Comparison of ENCODE assay signal across 8 cellular contexts in genomic region chr12:53054112-53054878, GRCh38. TPM values are rescaled to one million over a fixed set of nuclear protein-coding genes. Genes with fewer than 3 reads are reported as not detected.
DNase-seq lines count a peak whose midpoint lies in the region; ATAC-seq and TF ChIP-seq lines count a peak whose summit lies in the region.

No MANE protein-coding gene starts in this region.

- peaks cover 0 to 34% of the 10 kb centered on the region in 2 donors for H3K4me1 ChIP-seq in ascending aorta
- H3K4me1 ChIP-seq in right cardiac atrium (ENCODE audit: control insufficient read depth, insufficient read depth, low read length), result peaks cover 8% of the 10 kb centered on the region
- peaks cover 65% of the 10 kb centered on the region for H3K4me1 ChIP-seq in vagina

- H3K27ac ChIP-seq in ascending aorta (peak overlapping the region; percentile 98 to 99), right cardiac atrium (ENCODE audit: low read length) (peak overlapping the region; percentile 93), vagina (peak overlapping the region; percentile 96)

- H3K27me3 ChIP-seq in ascending aorta, result no peaks in the 10 kb centered on the region
- no peaks in the 10 kb centered on the region for H3K27me3 ChIP-seq in right cardiac atrium (ENCODE audit: control insufficient read depth, insufficient read depth)
- no peaks in the 10 kb centered on the region for H3K27me3 ChIP-seq in vagina

- H3K36me3 ChIP-seq in ascending aorta (peaks cover 35 to 56% of the 10 kb centered on the region in 2 donors), vagina (peaks cover 0 to 28% of the 10 kb centered on the region in 2 donors)

- H3K4me3 ChIP-seq in ascending aorta (peak overlapping the region; percentile 75 to 84), right cardiac atrium (ENCODE audit: low read length) (peak overlapping the region; percentile 6), vagina (peak overlapping the region; percentile 73 to 86)

- TF ChIP-seq POLR2A in vagina (IDR thresholded peaks at IDR 0.05), result peak in 1 of 2 donors; percentile 66

- TF ChIP-seq CTCF in GM10266 (IDR thresholded peaks at IDR 0.05; ENCODE audit: control insufficient read depth, insufficient read depth, low read depth, missing control alignments) (no peak), ascending aorta (IDR thresholded peaks at IDR 0.05) (no peak), vagina (IDR thresholded peaks at IDR 0.05) (no peak)

- no peaks in the 10 kb centered on the region for H3K9me3 ChIP-seq in ascending aorta
- no peaks in the 10 kb centered on the region for H3K9me3 ChIP-seq in right cardiac atrium (ENCODE audit: control insufficient read depth, low read length)
- no peaks in the 10 kb centered on the region for H3K9me3 ChIP-seq in vagina

- DNase-seq in GM10266 (ENCODE audit: extremely low spot score) (peak; percentile 94), NCI-H1417 treated with DMSO at 0.1 percent for 48 hours (lab: John Stamatoyannopoulos, UW) (peak; percentile 90), T-helper 1 cell (peak; percentile 90 to 94 (median 91)), ascending aorta (ENCODE audit: low spot score in 2 of 2) (peak; percentile 90 to 97), right cardiac atrium (peak; percentile 94 to 97 (median 97)), putamen (ENCODE audit: low spot score) (peak; percentile 96), vagina (ENCODE audit: extremely low spot score in 2 of 2) (no peak)

- intact Hi-C loops in ascending aorta (cut with DNase I), result no loop called here
- intact Hi-C loops in right cardiac atrium (cut with DNase I), result no loop called here
- intact Hi-C loops in vagina (cut with DNase I), result no loop called here

- WGBS in right cardiac atrium, result 19% methylated on average over 48 of the region's 48 CpGs

- ATAC-seq in HG02623 (IDR thresholded peaks at IDR 0.05; ENCODE audit: unreplicated experiment), result peak; percentile 89
- peak; percentile 66 to 68 for ATAC-seq in right cardiac atrium

RNA-seq across cellular contexts. Expression of gene TNS2, which starts 4.4 kb away (rescaled TPM):
- 608 TPM for total RNA-seq in ascending aorta
- 100 to 1,000 TPM; 104 to 145 (median 116) TPM for total RNA-seq in right cardiac atrium
- polyA plus RNA-seq in right cardiac atrium, result 155 TPM
- 235 TPM for total RNA-seq in vagina

RNA-seq across cellular contexts. Expression of gene SPRYD3, which starts 24.9 kb away (rescaled TPM):
- total RNA-seq in ascending aorta (48.6 TPM), right cardiac atrium (10 to 100 TPM; 40.8 to 59.6 (median 47.1) TPM), vagina (27.0 TPM)
- polyA plus RNA-seq in right cardiac atrium, result 29.4 TPM

RNA-seq across cellular contexts. Expression of gene IGFBP6, which starts 43.2 kb away (rescaled TPM):
- 1,664 TPM for total RNA-seq in ascending aorta
- 100 to 1,000 TPM in 3 of 4 donors, 10 to 100 TPM in 1; 49.7 to 178 (median 146) TPM for total RNA-seq in right cardiac atrium
- polyA plus RNA-seq in right cardiac atrium, result 130 TPM
- total RNA-seq in vagina, result 684 TPM

RNA-seq across cellular contexts. Expression of gene EIF4B, which starts 48.0 kb away (rescaled TPM):
- total RNA-seq in ascending aorta, result 181 TPM
- total RNA-seq in right cardiac atrium, result 100 to 1,000 TPM; 391 to 552 (median 433) TPM
- polyA plus RNA-seq in right cardiac atrium, result 65.5 TPM
- total RNA-seq in vagina, result 339 TPM

RNA-seq across cellular contexts. Expression of gene SOAT2, which starts 49.0 kb away (rescaled TPM):
- total RNA-seq in ascending aorta (not detected), right cardiac atrium (under 1 TPM in 2 of 4 donors, not detected in 2; 0.17 to 0.18 TPM), vagina (0.74 TPM)
- 0.07 TPM for polyA plus RNA-seq in right cardiac atrium

Comparison
In these comparisons a context has a peak if more than half of its experiments do, and no peak if none do; other contexts are left out.
1. DNase-seq: peak in GM10266 (single experiment), NCI-H1417 treated with DMSO at 0.1 percent for 48 hours (single experiment), T-helper 1 cell (5 of 5), ascending aorta (2 of 2), right cardiac atrium (3 of 3) and putamen (single experiment); none in vagina (0 of 2).
2. H3K4me3 ChIP-seq: peak in every context shown above with its lines; median percentile 80 in ascending aorta; 80 in vagina; 6 in right cardiac atrium.
3. Peak in every context shown above with its lines, with median percentiles within 50 percentile points of each other: H3K27ac ChIP-seq.